In genomic region chr12:119714614-119715267, GRCh38 we compare ENCODE assay signal across 26 cellular contexts.
"Had no signal": no experiment of that assay in that cellular context is flagged by ENCODE, and none has a peak within 500 bp of the region (broad histone marks: within the 10 kb centered on the region; RNA-seq: fewer than 3 reads in every experiment).

No MANE protein-coding gene starts in this region.

- H3K27me3 ChIP-seq: colonic mucosa, ovary, right lobe of liver, testis had no signal

- H3K27ac ChIP-seq: colonic mucosa, ovary, skin epidermis, testis had no signal

- H3K4me3 ChIP-seq: colonic mucosa, ovary, right lobe of liver, skin epidermis, testis had no signal

- DNase-seq: activated CD4-positive, alpha-beta memory T cell treated with anti-CD3 and anti-CD28 coated beads for 36 hours; activated CD4-positive, alpha-beta T cell treated with anti-CD3 and anti-CD28 coated beads for 48 hours; activated naive CD4-positive, alpha-beta T cell; activated naive CD8-positive, alpha-beta T cell treated with anti-CD3 and anti-CD28 coated beads, Interleukin-2, amount 10 ng/mL, durations not matched to agents 7 days and 5 days; activated T-cell treated with anti-CD3 and anti-CD28 coated beads, Interleukin-2, amount 50 U/mL, for 48 hours; amniotic stem cell; colonic mucosa; effector memory CD4-positive, alpha-beta T cell; head of caudate nucleus; hippocampal formation; midbrain; naive thymus-derived CD4-positive, alpha-beta T cell; ovary; right lobe of liver; SK-N-SH; stimulated activated CD4-positive, alpha-beta T cell treated with anti-CD3 and anti-CD28 coated beads, Interleukin-12 subunit alpha, Interleukin-12 subunit beta, amount 100 ng/mL, for 4 hours; stimulated activated CD4-positive, alpha-beta T cell treated with anti-CD3 and anti-CD28 coated beads, Interleukin-4, amount 100 ng/mL, for 4 hours; stimulated activated CD8-positive, alpha-beta memory T cell treated with anti-CD3 and anti-CD28 coated beads, Interleukin-4, amount 100 ng/mL, for 48 hours; SW 1271; T-helper 9 cell; testis had no signal

- ATAC-seq: naive thymus-derived CD4-positive, alpha-beta T cell; right lobe of liver; stimulated activated memory B cell treated with anti-CD40 and anti-IgM and Interleukin-4, amounts not matched to agents 10 μg/mL and 1 μg/mL and 100 μg/mL, for 72 hours had no signal

- H3K36me3 ChIP-seq: colonic mucosa, ovary, right lobe of liver had no signal

- H3K9me3 ChIP-seq: colonic mucosa, ovary, right lobe of liver, SK-N-SH, testis had no signal

- H3K9ac ChIP-seq: SK-N-SH had no signal

- H3K4me1 ChIP-seq: colonic mucosa had no signal

- H3K27me3 Mint-ChIP-seq: activated CD4-positive, alpha-beta memory T cell treated with anti-CD3 and anti-CD28 coated beads for 36 hours; activated naive CD8-positive, alpha-beta T cell treated with anti-CD3 and anti-CD28 coated beads, Interleukin-2, amount 10 ng/mL, durations not matched to agents 7 days and 5 days; memory B cell; naive thymus-derived CD4-positive, alpha-beta T cell; progenitor cell of endocrine pancreas; stimulated activated memory B cell treated with anti-CD40 and anti-IgM and Interleukin-4, amounts not matched to agents 10 μg/mL and 1 μg/mL and 100 μg/mL, for 72 hours had no signal

- H3K4me3 Mint-ChIP-seq: activated CD4-positive, alpha-beta memory T cell treated with anti-CD3 and anti-CD28 coated beads for 36 hours; activated naive CD8-positive, alpha-beta T cell treated with anti-CD3 and anti-CD28 coated beads, Interleukin-2, amount 10 ng/mL, durations not matched to agents 7 days and 5 days; memory B cell; naive thymus-derived CD4-positive, alpha-beta T cell; stimulated activated memory B cell treated with anti-CD40 and anti-IgM and Interleukin-4, amounts not matched to agents 10 μg/mL and 1 μg/mL and 100 μg/mL, for 72 hours; T-helper 1 cell treated with Interleukin-12 subunit alpha and Interleukin-12 subunit beta and Interleukin-4 antibody, amounts not matched to agents 30 μg/mL and 1 μg/mL, for 36 hours had no signal

- H3K4me1 Mint-ChIP-seq: activated naive CD8-positive, alpha-beta T cell treated with anti-CD3 and anti-CD28 coated beads, Interleukin-2, amount 10 ng/mL, durations not matched to agents 7 days and 5 days; memory B cell; naive thymus-derived CD4-positive, alpha-beta T cell; stimulated activated memory B cell treated with anti-CD40 and anti-IgM and Interleukin-4, amounts not matched to agents 10 μg/mL and 1 μg/mL and 100 μg/mL, for 72 hours had no signal

- H3K9me3 Mint-ChIP-seq: activated naive CD8-positive, alpha-beta T cell treated with anti-CD3 and anti-CD28 coated beads, Interleukin-2, amount 10 ng/mL, durations not matched to agents 7 days and 5 days; memory B cell; T-helper 1 cell treated with Interleukin-12 subunit alpha and Interleukin-12 subunit beta and Interleukin-4 antibody, amounts not matched to agents 30 μg/mL and 1 μg/mL, for 36 hours had no signal

- H3K27ac Mint-ChIP-seq: activated CD4-positive, alpha-beta memory T cell treated with anti-CD3 and anti-CD28 coated beads for 36 hours; activated naive CD8-positive, alpha-beta T cell treated with anti-CD3 and anti-CD28 coated beads, Interleukin-2, amount 10 ng/mL, durations not matched to agents 7 days and 5 days; memory B cell; progenitor cell of endocrine pancreas; stimulated activated memory B cell treated with anti-CD40 and anti-IgM and Interleukin-4, amounts not matched to agents 10 μg/mL and 1 μg/mL and 100 μg/mL, for 72 hours; T-helper 1 cell treated with Interleukin-12 subunit alpha and Interleukin-12 subunit beta and Interleukin-4 antibody, amounts not matched to agents 30 μg/mL and 1 μg/mL, for 36 hours had no signal

- H3K4me2 ChIP-seq: SK-N-SH had no signal
